In genomic region chr18:80881-81280, GRCh38 we compare ENCODE assay signal across 3 cellular contexts. TPM values are rescaled to one million over a fixed set of nuclear protein-coding genes. Genes with fewer than 3 reads are reported as not detected.
"Had no signal": no experiment of that assay in that cellular context is flagged by ENCODE, and none has a peak within 500 bp of the region (broad histone marks: within the 10 kb centered on the region; RNA-seq: fewer than 3 reads in every experiment).

No MANE protein-coding gene starts in this region.

RNA-seq across cellular contexts. Expression of gene TUBB8B, which starts 31.5 kb away (rescaled TPM):
- total RNA-seq: HFFc6, HT1080, K562 had no signal
